In genomic region chr15:45678459-45679178, GRCh38 we compare ENCODE assay signal across 30 cellular contexts.
"Had no signal": no experiment of that assay in that cellular context is flagged by ENCODE, and none has a peak within 500 bp of the region (broad histone marks: within the 10 kb centered on the region; RNA-seq: fewer than 3 reads in every experiment).

No MANE protein-coding gene starts in this region.

- H3K27me3 ChIP-seq: adrenal gland, body of pancreas, colonic mucosa, ovary, uterus had no signal

- H3K9me3 Mint-ChIP-seq: activated naive CD8-positive, alpha-beta T cell treated with anti-CD3 and anti-CD28 coated beads for 36 hours; activated T-cell treated with anti-CD3 and anti-CD28 coated beads, Interleukin-2, amount 50 U/mL, for 4 hours; nephron; stimulated activated memory B cell treated with anti-CD40 and anti-IgM and Interleukin-4, amounts not matched to agents 10 μg/mL and 1 μg/mL and 100 μg/mL, for 72 hours; stimulated activated naive CD8-positive, alpha-beta T cell treated with anti-CD3 and anti-CD28 coated beads, Interleukin-15, amount 100 ng/mL, for 72 hours; T-helper 1 cell treated with Interleukin-12 subunit alpha and Interleukin-12 subunit beta and Interleukin-4 antibody, amounts not matched to agents 30 μg/mL and 1 μg/mL, for 36 hours; type B pancreatic cell had no signal

- H3K9me3 ChIP-seq: adrenal gland, body of pancreas, colonic mucosa, left ventricle myocardium inferior, ovary, uterus had no signal

- ATAC-seq: activated CD4-positive, CD25-positive, alpha-beta regulatory T cell treated with anti-CD3 and anti-CD28 coated beads, Interleukin-2, amount 50 U/mL, for 24 hours; activated T-cell treated with anti-CD3 and anti-CD28 coated beads, Interleukin-2, amount 50 U/mL, for 4 hours; body of pancreas; sciatic nerve; stimulated activated memory B cell treated with anti-CD40 and anti-IgM and Interleukin-4, amounts not matched to agents 10 μg/mL and 1 μg/mL and 100 μg/mL, for 72 hours; stimulated activated naive CD8-positive, alpha-beta T cell treated with anti-CD3 and anti-CD28 coated beads, Interleukin-15, amount 100 ng/mL, for 72 hours had no signal

- H3K4me3 ChIP-seq: adrenal gland, body of pancreas, colonic mucosa, left ventricle myocardium inferior, ovary, uterus had no signal

- H3K36me3 ChIP-seq: ovary, uterus, WERI-Rb-1 had no signal

- H3K4me1 Mint-ChIP-seq: activated naive CD8-positive, alpha-beta T cell treated with anti-CD3 and anti-CD28 coated beads for 36 hours; nephron; stimulated activated memory B cell treated with anti-CD40 and anti-IgM and Interleukin-4, amounts not matched to agents 10 μg/mL and 1 μg/mL and 100 μg/mL, for 72 hours; stimulated activated naive CD8-positive, alpha-beta T cell treated with anti-CD3 and anti-CD28 coated beads, Interleukin-15, amount 100 ng/mL, for 72 hours had no signal

- H3K4me3 Mint-ChIP-seq: activated naive CD8-positive, alpha-beta T cell treated with anti-CD3 and anti-CD28 coated beads for 36 hours; activated T-cell treated with anti-CD3 and anti-CD28 coated beads, Interleukin-2, amount 50 U/mL, for 4 hours; nephron; stimulated activated memory B cell treated with anti-CD40 and anti-IgM and Interleukin-4, amounts not matched to agents 10 μg/mL and 1 μg/mL and 100 μg/mL, for 72 hours; stimulated activated naive CD8-positive, alpha-beta T cell treated with anti-CD3 and anti-CD28 coated beads, Interleukin-15, amount 100 ng/mL, for 72 hours; T-helper 1 cell treated with Interleukin-12 subunit alpha and Interleukin-12 subunit beta and Interleukin-4 antibody, amounts not matched to agents 30 μg/mL and 1 μg/mL, for 36 hours; type B pancreatic cell had no signal

- H3K36me3 Mint-ChIP-seq: type B pancreatic cell had no signal

- H3K4me1 ChIP-seq: adrenal gland, body of pancreas, colonic mucosa, left ventricle myocardium inferior, uterus had no signal

- H3K27me3 Mint-ChIP-seq: activated naive CD8-positive, alpha-beta T cell treated with anti-CD3 and anti-CD28 coated beads for 36 hours; progenitor cell of endocrine pancreas; stimulated activated memory B cell treated with anti-CD40 and anti-IgM and Interleukin-4, amounts not matched to agents 10 μg/mL and 1 μg/mL and 100 μg/mL, for 72 hours; stimulated activated naive CD8-positive, alpha-beta T cell treated with anti-CD3 and anti-CD28 coated beads, Interleukin-15, amount 100 ng/mL, for 72 hours; type B pancreatic cell had no signal

- DNase-seq: activated CD4-positive, alpha-beta T cell treated with anti-CD3 and anti-CD28 coated beads for 48 hours; activated CD4-positive, alpha-beta T cell treated with anti-CD3 and anti-CD28 coated beads, Interleukin-2, amount 50 U/mL, for 48 hours; activated CD8-positive, alpha-beta memory T cell treated with anti-CD3 and anti-CD28 coated beads for 24 hours; activated naive CD4-positive, alpha-beta T cell; activated naive CD8-positive, alpha-beta T cell treated with anti-CD3 and anti-CD28 coated beads for 36 hours; activated T-cell treated with anti-CD3 and anti-CD28 coated beads, Interleukin-2, amount 50 U/mL, for 4 hours; adrenal gland; aorta; body of pancreas; colonic mucosa; effector CD8-positive, alpha-beta T cell; foreskin melanocyte; left ventricle myocardium inferior; mammary epithelial cell; ovary; small intestine; stimulated activated CD4-positive, alpha-beta T cell treated with anti-CD3 and anti-CD28 coated beads, Interleukin-4, amount 100 ng/mL, for 24 hours; stimulated activated naive CD8-positive, alpha-beta T cell treated with anti-CD3 and anti-CD28 coated beads, Interleukin-15, amount 100 ng/mL, for 72 hours; substantia nigra; SW 1271; T-helper 9 cell; uterus; WERI-Rb-1 had no signal

- H3K27ac Mint-ChIP-seq: activated naive CD8-positive, alpha-beta T cell treated with anti-CD3 and anti-CD28 coated beads for 36 hours; nephron; progenitor cell of endocrine pancreas; stimulated activated memory B cell treated with anti-CD40 and anti-IgM and Interleukin-4, amounts not matched to agents 10 μg/mL and 1 μg/mL and 100 μg/mL, for 72 hours; T-helper 1 cell treated with Interleukin-12 subunit alpha and Interleukin-12 subunit beta and Interleukin-4 antibody, amounts not matched to agents 30 μg/mL and 1 μg/mL, for 36 hours; type B pancreatic cell had no signal

- H3K27ac ChIP-seq: adrenal gland, body of pancreas, colonic mucosa, left ventricle myocardium inferior, ovary, uterus, WERI-Rb-1 had no signal
